Comparison of ENCODE assay signal across 9 cellular contexts in the genomic region with DNA sequence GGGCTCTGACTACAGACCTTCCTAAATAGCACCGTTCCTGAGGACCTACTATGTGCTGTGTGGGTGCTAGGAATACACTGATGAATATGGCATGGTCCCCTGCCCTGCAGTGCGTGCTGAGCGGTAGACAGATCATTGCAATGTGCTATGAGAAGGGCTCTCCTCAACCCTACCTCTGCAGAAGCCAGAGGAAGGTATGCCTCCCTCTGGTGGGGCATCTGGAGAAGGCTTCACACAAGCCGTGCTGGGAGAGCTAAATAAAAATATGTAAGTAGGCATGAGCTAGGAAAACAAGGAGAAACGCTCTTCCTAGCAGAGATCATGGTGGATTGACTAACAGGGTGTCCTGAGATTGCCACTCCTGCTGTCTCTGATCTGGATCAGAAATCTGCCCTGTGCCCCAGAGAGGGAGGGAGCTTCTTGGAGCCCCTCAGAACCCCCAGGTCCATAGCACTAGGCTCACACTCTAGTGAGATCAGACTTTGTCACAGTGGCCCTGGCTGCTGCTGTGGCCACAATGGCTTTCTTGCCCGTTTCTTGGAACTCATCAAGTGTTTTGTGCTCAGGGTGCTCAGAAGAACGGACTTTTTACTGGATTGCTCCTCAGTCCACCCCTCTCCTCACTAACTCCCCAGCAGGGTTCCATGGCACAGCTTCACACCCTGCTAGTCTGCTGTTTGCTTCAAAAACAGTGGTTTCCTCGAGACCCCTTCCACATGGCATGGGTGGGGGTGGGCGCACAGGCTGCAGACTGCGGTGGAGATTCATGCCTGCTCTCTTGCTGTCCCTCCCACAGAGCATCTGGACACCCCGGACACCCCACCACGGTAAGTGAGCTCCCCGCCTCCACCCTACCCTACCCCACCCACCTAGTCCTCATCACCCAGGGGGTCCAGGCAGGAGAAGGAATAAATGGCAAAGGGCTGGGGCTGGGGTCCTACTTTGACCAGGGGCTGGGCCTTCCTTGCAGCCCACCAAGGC. TPM values are rescaled to one million over a fixed set of nuclear protein-coding genes. Genes with fewer than 3 reads are reported as not detected.
A peak's percentile ranks its signal among the peaks of the same experiment; 100 is the strongest.
DNase-seq lines count a peak whose midpoint lies in the region; ATAC-seq and TF ChIP-seq lines count a peak whose summit lies in the region.
"Had no signal": no experiment of that assay in that cellular context is flagged by ENCODE, and none has a peak within 500 bp of the region (broad histone marks: within the 10 kb centered on the region; RNA-seq: fewer than 3 reads in every experiment).

No MANE protein-coding gene starts in this region.

- H3K4me1 ChIP-seq in Panc1 (ENCODE audit: control insufficient read depth, insufficient read depth, low read length) (peaks cover 3% of the 10 kb centered on the region; the same call in 1 of the 2 replicates), endodermal cell (ENCODE audit: control insufficient read depth, insufficient read depth, low read length) (peaks cover 4% of the 10 kb centered on the region)
- H3K4me1 ChIP-seq in naive thymus-derived CD4-positive, alpha-beta T cell (ENCODE audit: control insufficient read depth in 2 of 2, insufficient read depth in 2 of 2, low read length in 2 of 2), result no peaks in the 10 kb centered on the region

- no peak overlapping the region for H3K27ac Mint-ChIP-seq in endodermal cell
- H3K27ac Mint-ChIP-seq in naive thymus-derived CD4-positive, alpha-beta T cell, result no peak overlapping the region

- H3K27me3 Mint-ChIP-seq in endodermal cell (ENCODE audit: insufficient read depth), result peaks cover 46% of the 10 kb centered on the region
- H3K27me3 Mint-ChIP-seq in naive thymus-derived CD4-positive, alpha-beta T cell, result peaks cover 30 to 56% (median 40%) of the 10 kb centered on the region in 5 donors

- POLR2A ChIA-PET in Panc1 (lab: Charles Lee), result no interaction called here
- POLR2A ChIA-PET in naive thymus-derived CD4-positive, alpha-beta T cell (lab: Charles Lee), result interaction anchor here (0.5 kb wide), 1 partner anchor 199 kb away, joined by 3 read pairs; no protein-coding TSS in a partner anchor

- no peaks in the 10 kb centered on the region for H3K27me3 ChIP-seq in Panc1 (ENCODE audit: control insufficient read depth, insufficient read depth, low read length)
- H3K27me3 ChIP-seq in endodermal cell (ENCODE audit: control insufficient read depth, insufficient read depth, low read length, poor library complexity, severe bottlenecking), result peaks cover 41% of the 10 kb centered on the region
- peaks cover 0 to 4% of the 10 kb centered on the region in 2 donors for H3K27me3 ChIP-seq in naive thymus-derived CD4-positive, alpha-beta T cell (ENCODE audit: control insufficient read depth in 2 of 2, insufficient read depth in 2 of 2, low read length in 2 of 2)

- H3K27ac ChIP-seq in Panc1 (ENCODE audit: low read length), result peak overlapping the region; percentile 23; the same call in 1 of the 2 replicates
- H3K27ac ChIP-seq in endodermal cell (ENCODE audit: low read depth, low read length), result no peak overlapping the region
- H3K27ac ChIP-seq in naive thymus-derived CD4-positive, alpha-beta T cell (ENCODE audit: low read depth, low read length), result no peak overlapping the region
- H3K27ac ChIP-seq in substantia nigra (ENCODE audit: low read depth, low read length, poor library complexity, severe bottlenecking), result no peak overlapping the region

- H3K4me1 Mint-ChIP-seq in endodermal cell, result peaks cover 9% of the 10 kb centered on the region
- H3K4me1 Mint-ChIP-seq in naive thymus-derived CD4-positive, alpha-beta T cell, result peaks cover 5 to 21% (median 10%) of the 10 kb centered on the region in 7 donors

- TF ChIP-seq CTCF in Panc1 (IDR thresholded peaks at IDR 0.05) (peak; percentile 57; the same call in 1 of the 2 replicates), endodermal cell (conservative IDR thresholded peaks at IDR 0.05) (peak; percentile 86)

- no TSS peak for BruUV-seq in Panc1 (replicated peaks; lab: Mats Ljungman, UMichigan)

- no peak overlapping the region for H3K9ac ChIP-seq in endodermal cell (ENCODE audit: extremely low read depth, low read length, poor library complexity, severe bottlenecking)

- no peak overlapping the region for H3K4me3 ChIP-seq in Panc1 (ENCODE audit: low read depth in 2 of 2, low read length in 2 of 2)
- no peak overlapping the region for H3K4me3 ChIP-seq in endodermal cell (ENCODE audit: low read length)
- no peak overlapping the region for H3K4me3 ChIP-seq in naive thymus-derived CD4-positive, alpha-beta T cell (ENCODE audit: low read length)

- in situ Hi-C loops in Panc1 (cut with HindIII; ENCODE audit: low pct_unique_long_range_greater_than_20kb, low sequenced_read_pairs), result no loop called here

- H3K9me3 ChIP-seq in Panc1 (ENCODE audit: control insufficient read depth, insufficient read depth, low read depth, low read length) (no peaks in the 10 kb centered on the region), endodermal cell (ENCODE audit: control insufficient read depth, low read length) (no peaks in the 10 kb centered on the region)
- H3K9me3 ChIP-seq in naive thymus-derived CD4-positive, alpha-beta T cell (ENCODE audit: control insufficient read depth in 2 of 3, low read length in 3 of 3), result no peaks in the 10 kb centered on the region

- no peaks in the 10 kb centered on the region for H3K36me3 Mint-ChIP-seq in endodermal cell (ENCODE audit: low read depth)
- peaks cover 0 to 10% (median 0%) of the 10 kb centered on the region in 5 donors for H3K36me3 Mint-ChIP-seq in naive thymus-derived CD4-positive, alpha-beta T cell

- no peak overlapping the region for H3K4me3 Mint-ChIP-seq in endodermal cell
- peak overlapping the region in 5 of 10 donors; percentile 32 to 48 (median 36) for H3K4me3 Mint-ChIP-seq in naive thymus-derived CD4-positive, alpha-beta T cell

- H3K9me3 Mint-ChIP-seq in endodermal cell, result peaks cover 1% of the 10 kb centered on the region
- H3K9me3 Mint-ChIP-seq in naive thymus-derived CD4-positive, alpha-beta T cell, result no peaks in the 10 kb centered on the region

- peak; percentile 57 for ATAC-seq in HG03175 (IDR thresholded peaks at IDR 0.05; ENCODE audit: unreplicated experiment)
- ATAC-seq in Panc1, result peak; percentile 85
- peak; percentile 62 for ATAC-seq in naive thymus-derived CD4-positive, alpha-beta T cell

- CTCF ChIA-PET in Panc1 (lab: Charles Lee), result interaction anchor here (0.8 to 1.0 kb wide), 3 partner anchors 117 to 175 kb away, joined by 3 to 12 read pairs (median 5); partner anchors contain the start of gene SLC14A1
- CTCF ChIA-PET in naive thymus-derived CD4-positive, alpha-beta T cell (lab: Charles Lee), result interaction anchor here (2.3 kb wide), 1 partner anchor 174 kb away, joined by 16 read pairs; no protein-coding TSS in a partner anchor

- peak; percentile 6 to 69 (median 46) for DNase-seq in NCI-H1417 (lab: John Stamatoyannopoulos, UW)
- DNase-seq in NCI-H1417 treated with DMSO at 0.1 percent for 48 hours (lab: John Stamatoyannopoulos, UW), result no peak
- DNase-seq in Panc1 (ENCODE audit: low read depth, low spot score), result no peak
- DNase-seq in endodermal cell, result peak; percentile 86
- DNase-seq in naive thymus-derived CD4-positive, alpha-beta T cell, result peak in 4 of 9 donors; percentile 20 to 36 (median 34)
- DNase-seq in activated effector memory CD4-positive, alpha-beta T cell treated with anti-CD3 and anti-CD28 coated beads, Interleukin-2, amount 50 U/mL, for 16 hours, result no peak
- DNase-seq in substantia nigra (lab: John Stamatoyannopoulos, UW), result no peak

- intact Hi-C loops in Panc1 (cut with micrococcal nuclease; ENCODE audit: unreplicated experiment), result loop anchor here (2.0 to 5.0 kb wide), 2 partner anchors 117 to 149 kb away; partner anchors contain the start of gene SLC14A1
- intact Hi-C loops in naive thymus-derived CD4-positive, alpha-beta T cell (cut with micrococcal nuclease), result loop anchor here (1.0 to 5.0 kb wide), 4 partner anchors 117 to 175 kb away; partner anchors contain the start of gene SLC14A1 (in 1 of the 2)

- 70 to 80% methylated on average over 7 to 13 of the region's 13 CpGs for WGBS in endodermal cell (ENCODE audit: insufficient coverage in 1 of 2, insufficient read length in 1 of 2), 2 experiments

- H3K36me3 ChIP-seq in Panc1 (ENCODE audit: control insufficient read depth, insufficient read depth, low read length) (no peaks in the 10 kb centered on the region), endodermal cell (ENCODE audit: control insufficient read depth, insufficient read depth, low read length) (no peaks in the 10 kb centered on the region)
- no peaks in the 10 kb centered on the region for H3K36me3 ChIP-seq in naive thymus-derived CD4-positive, alpha-beta T cell (ENCODE audit: control insufficient read depth in 2 of 3, insufficient read depth in 3 of 3, low read length in 3 of 3)

RNA-seq across cellular contexts. Expression of gene SIGLEC15, which starts 14.2 kb away (rescaled TPM):
- total RNA-seq in Panc1 (2021; ENCODE audit: unreplicated experiment), result 0.23 TPM
- 0.45 TPM for polyA plus RNA-seq in Panc1 (2012; ENCODE audit: insufficient read length)
- not detected for total RNA-seq in endodermal cell
- polyA plus RNA-seq in endodermal cell (2013, experiment 1 of 2), result not detected
- polyA plus RNA-seq in endodermal cell (2013, experiment 2 of 2), result not detected
- total RNA-seq in naive thymus-derived CD4-positive, alpha-beta T cell, result 1 to 10 TPM in 1 of 5 experiments, not detected in 4; 1.3 TPM
- under 1 TPM in 1 of 2 donors, not detected in 1; 0.13 TPM for polyA plus RNA-seq in naive thymus-derived CD4-positive, alpha-beta T cell
- total RNA-seq: activated CD8-positive, alpha-beta memory T cell treated with anti-CD3 and anti-CD28 coated beads for 36 hours had no signal

Comparison
In these comparisons a context has a peak if more than half of its experiments do, and no peak if none do; other contexts are left out.
1. DNase-seq: peak in NCI-H1417 (3 of 3) and endodermal cell (single experiment); none in NCI-H1417 treated with DMSO at 0.1 percent for 48 hours (single experiment), Panc1 (single experiment), activated effector memory CD4-positive, alpha-beta T cell treated with anti-CD3 and anti-CD28 coated beads, Interleukin-2, amount 50 U/mL, for 16 hours (single experiment) and substantia nigra (0 of 49).
2. Peak in every context shown above with its lines, with median percentiles within 50 percentile points of each other: ATAC-seq.